In the genomic region with DNA sequence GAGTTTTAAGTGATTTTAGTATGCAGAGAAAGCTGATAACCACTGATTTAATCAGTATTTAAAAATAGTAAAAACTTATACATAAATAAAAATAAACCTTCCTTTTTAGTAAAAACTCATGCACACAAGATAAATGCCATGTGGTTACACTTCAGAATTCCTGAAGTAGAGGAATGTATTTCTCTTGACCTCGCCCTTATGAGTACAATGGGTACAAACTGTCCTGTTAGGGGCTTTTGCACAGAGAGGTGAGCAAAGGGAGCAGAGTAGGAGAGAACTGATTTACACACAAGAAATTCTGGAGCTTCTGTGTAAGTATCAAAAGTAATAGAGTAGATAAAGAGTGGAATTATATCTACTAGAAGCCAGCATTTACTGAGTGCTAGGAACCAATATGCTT, we compare ENCODE assay signal across 20 cellular contexts.
DNase-seq lines count a peak whose midpoint lies in the region; ATAC-seq, FAIRE-seq and TF ChIP-seq lines count a peak whose summit lies in the region.
"Had no signal": no experiment of that assay in that cellular context is flagged by ENCODE, and none has a peak within 500 bp of the region (broad histone marks: within the 10 kb centered on the region; RNA-seq: fewer than 3 reads in every experiment).

No MANE protein-coding gene starts in this region.

- no peak overlapping the region for H3K4me3 Mint-ChIP-seq in MCF 10A (ENCODE audit: unreplicated experiment)
- no peak overlapping the region for H3K4me3 Mint-ChIP-seq in T-helper 2 cell treated with Interferon-gamma antibody and Interleukin-4, amounts not matched to agents 5 μg/mL and 100 μg/mL, for 36 hours
- H3K4me3 Mint-ChIP-seq: CD4-positive, alpha-beta T cell had no signal

- H3K4me1 ChIP-seq in breast epithelium (no peaks in the 10 kb centered on the region), left lung (no peaks in the 10 kb centered on the region)
- H3K4me1 ChIP-seq: A549, Caco-2 had no signal

- no peak for TF ChIP-seq POLR2A in breast epithelium (IDR thresholded peaks at IDR 0.05)

- H3K27me3 ChIP-seq in breast epithelium (no peaks in the 10 kb centered on the region), bronchial epithelial cell (ENCODE audit: control insufficient read depth, insufficient read depth, low read length) (no peaks in the 10 kb centered on the region), left lung (no peaks in the 10 kb centered on the region), dorsolateral prefrontal cortex (no peaks in the 10 kb centered on the region)

- FAIRE-seq in bronchial epithelial cell (lab: Jason Lieb, UNC), result no peak
- FAIRE-seq: A549, D721Med, GM12892, GM18507, HepG2 had no signal

- TF ChIP-seq CTCF in MCF 10A (IDR thresholded peaks at IDR 0.05; ENCODE audit: unreplicated experiment), result no peak
- no peak for TF ChIP-seq CTCF in breast epithelium (IDR thresholded peaks at IDR 0.05)
- no peak for TF ChIP-seq CTCF in bronchial epithelial cell (IDR thresholded peaks at IDR 0.05; ENCODE audit: insufficient read depth, low read length, severe bottlenecking)
- no peak for TF ChIP-seq CTCF in left lung (IDR thresholded peaks at IDR 0.05)
- no peak for TF ChIP-seq CTCF in dorsolateral prefrontal cortex (IDR thresholded peaks at IDR 0.05 in 54 of 56, conservative IDR thresholded peaks at IDR 0.05 in 2 of 56; ENCODE audit: low read depth in 1 of 56, partially characterized antibody in 56 of 56)

- H3K27ac Mint-ChIP-seq in MCF 10A (ENCODE audit: low read depth, unreplicated experiment), result peak overlapping the region; percentile 85
- no peak overlapping the region for H3K27ac Mint-ChIP-seq in T-helper 2 cell treated with Interferon-gamma antibody and Interleukin-4, amounts not matched to agents 5 μg/mL and 100 μg/mL, for 36 hours
- H3K27ac Mint-ChIP-seq: CD4-positive, alpha-beta T cell had no signal

- peaks cover 5% of the 10 kb centered on the region for H3K36me3 Mint-ChIP-seq in MCF 10A (ENCODE audit: insufficient read depth, unreplicated experiment)
- no peaks in the 10 kb centered on the region for H3K36me3 Mint-ChIP-seq in T-helper 2 cell treated with Interferon-gamma antibody and Interleukin-4, amounts not matched to agents 5 μg/mL and 100 μg/mL, for 36 hours (ENCODE audit: low read depth)

- intact Hi-C loops in MCF 10A (cut with micrococcal nuclease) (no loop called here), breast epithelium (cut with DNase I; ENCODE audit: low total_unique reads) (no loop called here), left lung (cut with DNase I) (no loop called here), dorsolateral prefrontal cortex (cut with DNase I) (no loop called here)

- DNase-seq in MCF 10A (ENCODE audit: unreplicated experiment) (no peak), breast epithelium (ENCODE audit: low spot score in 2 of 2) (no peak), bronchial epithelial cell (ENCODE audit: low read depth) (peak; percentile 42), left lung (no peak), caudate nucleus (lab: John Stamatoyannopoulos, UW) (no peak), NCI-H82 (lab: John Stamatoyannopoulos, UW) (no peak), dorsolateral prefrontal cortex (no peak)
- no peak for DNase-seq in T-helper 2 cell treated with Interferon-gamma antibody and Interleukin-4, amounts not matched to agents 5 μg/mL and 100 μg/mL, for 36 hours (ENCODE audit: low spot score)
- DNase-seq: AML-193; Caco-2; CD4-positive, alpha-beta T cell; GOT3; H7 had no signal

- no peak overlapping the region for H3K4me3 ChIP-seq in breast epithelium
- no peak overlapping the region for H3K4me3 ChIP-seq in bronchial epithelial cell (ENCODE audit: low read depth, low read length)
- H3K4me3 ChIP-seq in left lung, result no peak overlapping the region
- H3K4me3 ChIP-seq in dorsolateral prefrontal cortex, result no peak overlapping the region
- H3K4me3 ChIP-seq: A549 had no signal

- H3K36me3 ChIP-seq in breast epithelium (no peaks in the 10 kb centered on the region), bronchial epithelial cell (ENCODE audit: control insufficient read depth, insufficient read depth, low read length) (no peaks in the 10 kb centered on the region), left lung (no peaks in the 10 kb centered on the region)

- CTCF ChIA-PET in MCF 10A (lab: Yijun Ruan, JAX), result interaction anchor here (0.7 kb wide), 1 partner anchor 42 kb away, joined by 3 read pairs; no protein-coding TSS in a partner anchor

- H3K9me3 Mint-ChIP-seq in MCF 10A (ENCODE audit: unreplicated experiment), result peaks cover 4% of the 10 kb centered on the region
- H3K9me3 Mint-ChIP-seq in T-helper 2 cell treated with Interferon-gamma antibody and Interleukin-4, amounts not matched to agents 5 μg/mL and 100 μg/mL, for 36 hours, result peaks cover 3% of the 10 kb centered on the region
- H3K9me3 Mint-ChIP-seq: CD4-positive, alpha-beta T cell had no signal

- ATAC-seq in left lung, result peak; percentile 29
- ATAC-seq: A549, HepG2 had no signal

- no peaks in the 10 kb centered on the region for H3K27me3 Mint-ChIP-seq in MCF 10A (ENCODE audit: insufficient read depth, unreplicated experiment)
- no peaks in the 10 kb centered on the region for H3K27me3 Mint-ChIP-seq in T-helper 2 cell treated with Interferon-gamma antibody and Interleukin-4, amounts not matched to agents 5 μg/mL and 100 μg/mL, for 36 hours (ENCODE audit: low read depth)
- H3K27me3 Mint-ChIP-seq: CD4-positive, alpha-beta T cell had no signal

- H3K4me1 Mint-ChIP-seq in MCF 10A (ENCODE audit: insufficient read depth, unreplicated experiment), result peaks cover 59% of the 10 kb centered on the region
- no peaks in the 10 kb centered on the region for H3K4me1 Mint-ChIP-seq in T-helper 2 cell treated with Interferon-gamma antibody and Interleukin-4, amounts not matched to agents 5 μg/mL and 100 μg/mL, for 36 hours (ENCODE audit: low read depth)

- no TSS peak for BruUV-seq in MCF 10A (replicated peaks; lab: Mats Ljungman, UMichigan)

- H3K27ac ChIP-seq in breast epithelium (no peak overlapping the region), left lung (no peak overlapping the region), caudate nucleus (ENCODE audit: low read depth, low read length) (no peak overlapping the region), dorsolateral prefrontal cortex (no peak overlapping the region)
- H3K27ac ChIP-seq: 22Rv1, A549, C4-2B had no signal

- H3K9me3 ChIP-seq in breast epithelium, result no peaks in the 10 kb centered on the region
- peaks cover 0 to 3% of the 10 kb centered on the region in 2 donors for H3K9me3 ChIP-seq in left lung
- H3K9me3 ChIP-seq: A549, Caco-2 had no signal

- POLR2A ChIA-PET in MCF 10A (lab: Yijun Ruan, JAX), result interaction anchor here (0.5 to 1.0 kb wide), 3 partner anchors 20 to 340 kb away, joined by 3 read pairs; no protein-coding TSS in a partner anchor
